Comparison of ENCODE assay signal across 11 cellular contexts in genomic region chr10:89954787-89955566, GRCh38.
A peak's percentile ranks its signal among the peaks of the same experiment; 100 is the strongest.
DNase-seq lines count a peak whose midpoint lies in the region; ATAC-seq, FAIRE-seq and TF ChIP-seq lines count a peak whose summit lies in the region.
"Had no signal": no experiment of that assay in that cellular context is flagged by ENCODE, and none has a peak within 500 bp of the region (broad histone marks: within the 10 kb centered on the region; RNA-seq: fewer than 3 reads in every experiment).

No MANE protein-coding gene starts in this region.

- no peak for TF ChIP-seq EP300 in Ishikawa (IDR thresholded peaks at IDR 0.05; ENCODE audit: borderline replicate concordance)
- TF ChIP-seq EP300 in GM12878 (IDR thresholded peaks at IDR 0.05; ENCODE audit: borderline replicate concordance in 1 of 2, control insufficient read depth in 1 of 2, low read depth in 2 of 2, low read length in 2 of 2) = no peak

- H3K4me3 ChIP-seq in GM12878 = no peak overlapping the region
- no peak overlapping the region for H3K4me3 ChIP-seq in prostate gland
- H3K4me3 ChIP-seq: SK-N-MC had no signal

- DNase-seq in NCI-H1694 treated with DMSO at 0.1 percent for 48 hours (lab: John Stamatoyannopoulos, UW) = peak; percentile 46
- DNase-seq in NCI-H1694 (lab: John Stamatoyannopoulos, UW) = no peak
- peak; percentile 21 for DNase-seq in GM12878 (ENCODE audit: low read depth, low spot score)
- no peak for DNase-seq in prostate gland (ENCODE audit: low spot score)
- no peak for DNase-seq in stimulated activated CD4-positive, alpha-beta T cell treated with anti-CD3 and anti-CD28 coated beads, Interleukin-2, amount 100 ng/mL, for 48 hours
- no peak for DNase-seq in Ammon's horn (ENCODE audit: low spot score)
- DNase-seq: CD4-positive, CD25-positive, alpha-beta regulatory T cell; hippocampal formation had no signal

- no peaks in the 10 kb centered on the region for H3K79me2 ChIP-seq in GM12878 (ENCODE audit: control insufficient read depth, insufficient read depth, low read length)

- CTCF ChIA-PET in GM12878 (lab: Yijun Ruan, JAX) = interaction anchor here (0.6 to 2.3 kb wide), 7 partner anchors 10 to 311 kb away, joined by 3 to 9 read pairs (median 4); no protein-coding TSS in a partner anchor

- SMC1A ChIA-PET in GM12878 (lab: Charles Lee; ENCODE audit: uncharacterized antibody, unreplicated experiment) = interaction anchor here (0.8 to 3.2 kb wide), 8 partner anchors 10 to 639 kb away, joined by 3 to 19 read pairs (median 3); no protein-coding TSS in a partner anchor

- ATAC-seq in GM12878 = peak; percentile 38
- no peak for ATAC-seq in HG02970 (IDR thresholded peaks at IDR 0.05; ENCODE audit: low FRiP score, unreplicated experiment)

- RAD21 ChIA-PET in GM12878 (lab: Charles Lee; ENCODE audit: unreplicated experiment) = interaction anchor here (1.7 kb wide), 1 partner anchor 183 kb away, joined by 5 read pairs; no protein-coding TSS in a partner anchor

- POLR2A ChIA-PET in GM12878 (lab: Charles Lee) = no interaction called here

- no peak overlapping the region for H2AFZ ChIP-seq in GM12878 (ENCODE audit: control insufficient read depth, low read depth, low read length)

- FAIRE-seq in GM12878 (lab: Jason Lieb, UNC) = peak; percentile 27

- peak; percentile 31; the same call in 1 of the 2 replicates for TF ChIP-seq RAD21 in Ishikawa (IDR thresholded peaks at IDR 0.05; ENCODE audit: low read depth)
- peak; percentile 22; the same call in 1 of the 2 replicates for TF ChIP-seq RAD21 in GM12878 (IDR thresholded peaks at IDR 0.05; ENCODE audit: insufficient read depth, low read depth, low read length)

- no TSS peak for BruUV-seq in GM12878 (replicated peaks; lab: Mats Ljungman, UMichigan)

- TF ChIP-seq POLR2A in GM12878 (IDR thresholded peaks at IDR 0.05; ENCODE audit: low read depth, low read length) (no peak), prostate gland (IDR thresholded peaks at IDR 0.05) (no peak)

- H3K27ac ChIP-seq in GM12878 (ENCODE audit: control insufficient read depth, insufficient read depth) (no peak overlapping the region), prostate gland (no peak overlapping the region)
- H3K27ac ChIP-seq: SK-N-MC had no signal

- H3K9me3 ChIP-seq in GM12878 (replicated peaks; ENCODE audit: control insufficient read depth, insufficient read depth, low read length) (peaks cover 5% of the 10 kb centered on the region; the same call in 2 of the 3 replicates), prostate gland (no peaks in the 10 kb centered on the region)

- H3K4me2 ChIP-seq in GM12878 (ENCODE audit: control insufficient read depth, insufficient read depth) = no peak overlapping the region

- intact Hi-C loops in GM12878 (cut with micrococcal nuclease; ENCODE audit: unreplicated experiment) (loop anchor here (2.0 to 10.0 kb wide), 6 partner anchors 132 to 910 kb away; no protein-coding TSS in a partner anchor), prostate gland (cut with DNase I) (no loop called here)

- H4K20me1 ChIP-seq in GM12878 (ENCODE audit: control insufficient read depth, insufficient read depth) = no peaks in the 10 kb centered on the region

- H3K4me1 ChIP-seq in GM12878 (ENCODE audit: control insufficient read depth, insufficient read depth, low read length) = no peaks in the 10 kb centered on the region
- H3K4me1 ChIP-seq in prostate gland (replicated peaks) = no peaks in the 10 kb centered on the region

- H3K36me3 ChIP-seq in GM12878 (ENCODE audit: control insufficient read depth in 2 of 2, insufficient read depth in 2 of 2, low read length in 1 of 2) = no peaks in the 10 kb centered on the region
- H3K36me3 ChIP-seq in prostate gland = no peaks in the 10 kb centered on the region

- TF ChIP-seq CTCF in GM12878 (IDR thresholded peaks at IDR 0.05 in 2 of 3, conservative IDR thresholded peaks at IDR 0.05 in 1 of 3; ENCODE audit: control insufficient read depth in 2 of 3, extremely low read depth in 1 of 3, insufficient read depth in 1 of 3, low read depth in 3 of 3, low read length in 3 of 3) (peak in 1 of 3 experiments; percentile 26; a peak in 1 of 6 replicates), prostate gland (IDR thresholded peaks at IDR 0.05) (peak in 3 of 4 experiments; percentile 16 to 36 (median 26))

- in situ Hi-C loops in GM12878 (cut with MboI) = no loop called here

- no peak overlapping the region for H3K9ac ChIP-seq in GM12878 (ENCODE audit: control insufficient read depth, insufficient read depth, low read length)

- H3K27me3 ChIP-seq in GM12878 (replicated peaks in 1 of 2; ENCODE audit: control insufficient read depth in 2 of 2, insufficient read depth in 2 of 2, low read length in 1 of 2) = no peaks in the 10 kb centered on the region
- H3K27me3 ChIP-seq in prostate gland (replicated peaks; ENCODE audit: insufficient read depth) = no peaks in the 10 kb centered on the region

TF ChIP-seq in Ishikawa, 13 proteins besides CTCF, POLR2A, EP300 and RAD21 (continues in another document):
- TF ChIP-seq CEBPB (IDR thresholded peaks at IDR 0.05) (no peak), ZBTB7A (IDR thresholded peaks at IDR 0.05; ENCODE audit: low read depth) (no peak), USF1 (IDR thresholded peaks at IDR 0.05) (no peak), NFIC (IDR thresholded peaks at IDR 0.05) (no peak), CREB1 (IDR thresholded peaks at IDR 0.05; ENCODE audit: low read depth) (no peak), TCF12 (IDR thresholded peaks at IDR 0.05; ENCODE audit: low read depth) (no peak)

TF ChIP-seq in GM12878, 131 proteins besides CTCF, POLR2A, EP300 and RAD21 (continues in another document):
- TF ChIP-seq NFIC (IDR thresholded peaks at IDR 0.05; ENCODE audit: low read depth, low read length) = peak; percentile 34; the same call in 1 of the 2 replicates
- no peak for TF ChIP-seq PAX5 (IDR thresholded peaks at IDR 0.05; ENCODE audit: borderline replicate concordance, low read depth, low read length)
- no peak for TF ChIP-seq HDGF (IDR thresholded peaks at IDR 0.05)
- no peak for TF ChIP-seq TBL1XR1 (IDR thresholded peaks at IDR 0.05; ENCODE audit: low read depth, low read length)
- TF ChIP-seq RUNX3 (IDR thresholded peaks at IDR 0.05; ENCODE audit: low read length) = peak; percentile 59; the same call in 1 of the 2 replicates
- TF ChIP-seq SMC3 (IDR thresholded peaks at IDR 0.05; ENCODE audit: borderline replicate concordance, low read length) = peak; percentile 44; the same call in 1 of the 2 replicates
- TF ChIP-seq MYB (IDR thresholded peaks at IDR 0.05; ENCODE audit: borderline replicate concordance, low read depth, low read length) = no peak
- TF ChIP-seq YBX1 (IDR thresholded peaks at IDR 0.05) = no peak
- no peak for TF ChIP-seq ZNF24 (IDR thresholded peaks at IDR 0.05)
- TF ChIP-seq CREB1 (IDR thresholded peaks at IDR 0.05; ENCODE audit: low read depth) = no peak
- TF ChIP-seq, protein P1, sequence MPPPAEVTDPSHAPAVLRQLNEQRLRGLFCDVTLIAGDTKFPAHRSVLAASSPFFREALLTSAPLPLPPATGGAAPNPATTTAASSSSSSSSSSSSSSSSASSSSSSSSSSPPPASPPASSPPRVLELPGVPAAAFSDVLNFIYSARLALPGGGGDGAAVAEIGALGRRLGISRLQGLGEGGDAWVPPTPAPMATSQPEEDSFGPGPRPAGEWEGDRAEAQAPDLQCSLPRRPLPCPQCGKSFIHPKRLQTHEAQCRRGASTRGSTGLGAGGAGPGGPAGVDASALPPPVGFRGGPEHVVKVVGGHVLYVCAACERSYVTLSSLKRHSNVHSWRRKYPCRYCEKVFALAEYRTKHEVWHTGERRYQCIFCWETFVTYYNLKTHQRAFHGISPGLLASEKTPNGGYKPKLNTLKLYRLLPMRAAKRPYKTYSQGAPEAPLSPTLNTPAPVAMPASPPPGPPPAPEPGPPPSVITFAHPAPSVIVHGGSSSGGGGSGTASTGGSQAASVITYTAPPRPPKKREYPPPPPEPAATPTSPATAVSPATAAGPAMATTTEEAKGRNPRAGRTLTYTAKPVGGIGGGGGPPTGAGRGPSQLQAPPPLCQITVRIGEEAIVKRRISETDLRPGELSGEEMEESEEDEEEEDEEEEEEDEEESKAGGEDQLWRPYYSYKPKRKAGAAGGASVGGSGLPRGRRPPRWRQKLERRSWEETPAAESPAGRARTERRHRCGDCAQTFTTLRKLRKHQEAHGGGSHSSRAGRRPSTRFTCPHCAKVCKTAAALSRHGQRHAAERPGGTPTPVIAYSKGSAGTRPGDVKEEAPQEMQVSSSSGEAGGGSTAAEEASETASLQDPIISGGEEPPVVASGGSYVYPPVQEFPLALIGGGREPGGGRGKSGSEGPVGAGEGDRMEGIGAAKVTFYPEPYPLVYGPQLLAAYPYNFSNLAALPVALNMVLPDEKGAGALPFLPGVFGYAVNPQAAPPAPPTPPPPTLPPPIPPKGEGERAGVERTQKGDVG (CRISPR knock-in tag; IDR thresholded peaks at IDR 0.05) = no peak
- no peak for TF ChIP-seq YY1 (IDR thresholded peaks at IDR 0.05; ENCODE audit: low read depth, low read length)
- TF ChIP-seq, protein P2, sequence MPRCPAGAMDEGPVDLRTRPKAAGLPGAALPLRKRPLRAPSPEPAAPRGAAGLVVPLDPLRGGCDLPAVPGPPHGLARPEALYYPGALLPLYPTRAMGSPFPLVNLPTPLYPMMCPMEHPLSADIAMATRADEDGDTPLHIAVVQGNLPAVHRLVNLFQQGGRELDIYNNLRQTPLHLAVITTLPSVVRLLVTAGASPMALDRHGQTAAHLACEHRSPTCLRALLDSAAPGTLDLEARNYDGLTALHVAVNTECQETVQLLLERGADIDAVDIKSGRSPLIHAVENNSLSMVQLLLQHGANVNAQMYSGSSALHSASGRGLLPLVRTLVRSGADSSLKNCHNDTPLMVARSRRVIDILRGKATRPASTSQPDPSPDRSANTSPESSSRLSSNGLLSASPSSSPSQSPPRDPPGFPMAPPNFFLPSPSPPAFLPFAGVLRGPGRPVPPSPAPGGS (IDR thresholded peaks at IDR 0.05; ENCODE audit: borderline replicate concordance, insufficient read depth, low read depth, low read length, poor library complexity, severe bottlenecking) = no peak

Comparison
In these comparisons a context has a peak if more than half of its experiments do, and no peak if none do; other contexts are left out.
1. DNase-seq: peak in NCI-H1694 treated with DMSO at 0.1 percent for 48 hours (single experiment) and GM12878 (single experiment); none in NCI-H1694 (single experiment), prostate gland (single experiment), stimulated activated CD4-positive, alpha-beta T cell treated with anti-CD3 and anti-CD28 coated beads, Interleukin-2, amount 100 ng/mL, for 48 hours (0 of 2) and Ammon's horn (single experiment).